In genomic region chr6:105483492-105483891, GRCh38 we compare ENCODE assay signal across 17 cellular contexts.
DNase-seq lines count a peak whose midpoint lies in the region; ATAC-seq, FAIRE-seq and TF ChIP-seq lines count a peak whose summit lies in the region.
"Had no signal": no experiment of that assay in that cellular context is flagged by ENCODE, and none has a peak within 500 bp of the region (broad histone marks: within the 10 kb centered on the region; RNA-seq: fewer than 3 reads in every experiment).

No MANE protein-coding gene starts in this region.

- DNase-seq in GM18507 (ENCODE audit: extremely low spot score, insufficient read length, low read depth) (no peak), NCI-H82 treated with DMSO at 0.1 percent for 48 hours (lab: John Stamatoyannopoulos, UW; ENCODE audit: unreplicated experiment) (peak; percentile 29), bronchial epithelial cell (ENCODE audit: low read depth) (peak; percentile 53), osteoblast (ENCODE audit: insufficient read length, low spot score, missing footprints) (peak; percentile 44), globus pallidus (ENCODE audit: low spot score) (no peak), NCI-H2227 (lab: John Stamatoyannopoulos, UW; ENCODE audit: unreplicated experiment) (no peak), kidney glomerular epithelial cell (lab: John Stamatoyannopoulos, UW) (no peak)
- DNase-seq: activated CD4-positive, alpha-beta T cell treated with anti-CD3 and anti-CD28 coated beads, Interleukin-2, amount 50 U/mL, for 48 hours; activated naive CD8-positive, alpha-beta T cell treated with anti-CD3 and anti-CD28 coated beads, Interleukin-2, amount 50 U/mL, for 24 hours; DMS153; islet precursor cell; NCI-H1092 treated with DMSO at 0.1 percent for 48 hours; NCI-H526; stimulated activated naive CD4-positive, alpha-beta T cell; SW 1271 had no signal

- no peaks in the 10 kb centered on the region for H3K9me3 ChIP-seq in osteoblast (ENCODE audit: low read depth, low read length)

- peak overlapping the region; percentile 3 for H3K27ac ChIP-seq in osteoblast (ENCODE audit: low read depth, low read length)

- H3K4me3 ChIP-seq in bronchial epithelial cell (ENCODE audit: low read depth, low read length) (no peak overlapping the region), osteoblast (ENCODE audit: insufficient read depth, low read length) (no peak overlapping the region)

- H3K27me3 ChIP-seq in bronchial epithelial cell (ENCODE audit: control insufficient read depth, insufficient read depth, low read length) (no peaks in the 10 kb centered on the region), osteoblast (ENCODE audit: insufficient read depth, low read length) (no peaks in the 10 kb centered on the region)

- H3K79me2 ChIP-seq in osteoblast (ENCODE audit: insufficient read depth, low read length), result no peaks in the 10 kb centered on the region

- peak; percentile 58 for FAIRE-seq in GM18507 (lab: Jason Lieb, UNC)
- FAIRE-seq in bronchial epithelial cell (lab: Jason Lieb, UNC), result no peak
- FAIRE-seq: endometrium had no signal

- no peaks in the 10 kb centered on the region for H4K20me1 ChIP-seq in osteoblast (ENCODE audit: insufficient read depth, low read length)

- TF ChIP-seq CTCF in bronchial epithelial cell (IDR thresholded peaks at IDR 0.05; ENCODE audit: insufficient read depth, low read length, severe bottlenecking) (no peak), osteoblast (IDR thresholded peaks at IDR 0.05; ENCODE audit: extremely low read depth, low read depth, low read length) (no peak)

- peak overlapping the region; percentile 20 for H2AFZ ChIP-seq in osteoblast (ENCODE audit: low read length)

- peaks cover 26% of the 10 kb centered on the region for H3K4me1 ChIP-seq in osteoblast (ENCODE audit: insufficient read depth, low read length)

- H3K36me3 ChIP-seq in bronchial epithelial cell (ENCODE audit: control insufficient read depth, insufficient read depth, low read length) (no peaks in the 10 kb centered on the region), osteoblast (ENCODE audit: insufficient read depth, low read length) (no peaks in the 10 kb centered on the region)

- peak overlapping the region; percentile 32 for H3K4me2 ChIP-seq in osteoblast (ENCODE audit: insufficient read depth, low read length)

- ATAC-seq in GM19324 (IDR thresholded peaks at IDR 0.05; ENCODE audit: low FRiP score, unreplicated experiment), result no peak

Comparison
In these comparisons a context has a peak if more than half of its experiments do, and no peak if none do; other contexts are left out.
1. DNase-seq: peak in NCI-H82 treated with DMSO at 0.1 percent for 48 hours (single experiment), bronchial epithelial cell (single experiment) and osteoblast (single experiment); none in GM18507 (single experiment), globus pallidus (single experiment), NCI-H2227 (single experiment) and kidney glomerular epithelial cell (single experiment).